In genomic region chr19:48203794-48204628, GRCh38 we compare ENCODE assay signal across 8 cellular contexts. TPM values are rescaled to one million over a fixed set of nuclear protein-coding genes. Genes with fewer than 3 reads are reported as not detected.
DNase-seq lines count a peak whose midpoint lies in the region; ATAC-seq and TF ChIP-seq lines count a peak whose summit lies in the region.

No MANE protein-coding gene starts in this region.

- peak; percentile 92 for ATAC-seq in HG03354 (IDR thresholded peaks at IDR 0.05; ENCODE audit: poor library complexity, severe bottlenecking, unreplicated experiment)

- no peaks in the 10 kb centered on the region for H3K36me3 ChIP-seq in kidney epithelial cell (ENCODE audit: control insufficient read depth, insufficient read depth, low read length)

- H3K4me3 ChIP-seq in choroid plexus epithelial cell (ENCODE audit: low read depth, low read length) (peak overlapping the region; percentile 82), kidney epithelial cell (ENCODE audit: low read depth, low read length) (peak overlapping the region; percentile 66)

- DNase-seq in AG20443 (ENCODE audit: low spot score) (peak; percentile 99), NCI-H446 treated with DMSO at 0.1 percent for 48 hours (lab: John Stamatoyannopoulos, UW) (peak; percentile 99), choroid plexus epithelial cell (ENCODE audit: low read depth) (peak; percentile 96), kidney epithelial cell (ENCODE audit: low read depth) (peak; percentile 96)
- peak; percentile 88 for DNase-seq in activated CD4-positive, CD25-positive, alpha-beta regulatory T cell treated with anti-CD3 and anti-CD28 coated beads, Interleukin-2, amount 50 U/mL, for 72 hours
- DNase-seq in stimulated activated CD4-positive, alpha-beta T cell treated with anti-CD3 and anti-CD28 coated beads, Interleukin-15, amount 100 ng/mL, for 24 hours: peak; percentile 96

- TF ChIP-seq CTCF in choroid plexus epithelial cell (conservative IDR thresholded peaks at IDR 0.05; ENCODE audit: low read depth, low read length): no peak
- peak; percentile 2 for TF ChIP-seq CTCF in kidney epithelial cell (IDR thresholded peaks at IDR 0.05; ENCODE audit: insufficient read depth, low read length, poor library complexity, severe bottlenecking)

- H3K27me3 ChIP-seq in kidney epithelial cell (ENCODE audit: control insufficient read depth, insufficient read depth, low read length): no peaks in the 10 kb centered on the region

- TF ChIP-seq POLR2A in GM19099 (IDR thresholded peaks at IDR 0.05; ENCODE audit: extremely low read depth, insufficient read length, low read depth): peak; percentile 92

RNA-seq across cellular contexts. Expression of gene ZSWIM9, which starts 33.5 kb away (rescaled TPM):
- total RNA-seq in kidney epithelial cell: 1.6 and 1.8 TPM in 2 replicates

RNA-seq across cellular contexts. Expression of gene LIG1, which starts 33.9 kb away (rescaled TPM):
- total RNA-seq in kidney epithelial cell: 15.0 and 17.6 TPM in 2 replicates

RNA-seq across cellular contexts. Expression of gene CARD8, which starts 51.7 kb away (rescaled TPM):
- 11.2 and 14.1 TPM in 2 replicates for total RNA-seq in kidney epithelial cell

Comparison
In these comparisons a context has a peak if more than half of its experiments do, and no peak if none do; other contexts are left out.
1. Peak in every context shown above with its lines: DNase-seq, ATAC-seq and H3K4me3 ChIP-seq.